Comparison of ENCODE assay signal across 24 cellular contexts in the genomic region with DNA sequence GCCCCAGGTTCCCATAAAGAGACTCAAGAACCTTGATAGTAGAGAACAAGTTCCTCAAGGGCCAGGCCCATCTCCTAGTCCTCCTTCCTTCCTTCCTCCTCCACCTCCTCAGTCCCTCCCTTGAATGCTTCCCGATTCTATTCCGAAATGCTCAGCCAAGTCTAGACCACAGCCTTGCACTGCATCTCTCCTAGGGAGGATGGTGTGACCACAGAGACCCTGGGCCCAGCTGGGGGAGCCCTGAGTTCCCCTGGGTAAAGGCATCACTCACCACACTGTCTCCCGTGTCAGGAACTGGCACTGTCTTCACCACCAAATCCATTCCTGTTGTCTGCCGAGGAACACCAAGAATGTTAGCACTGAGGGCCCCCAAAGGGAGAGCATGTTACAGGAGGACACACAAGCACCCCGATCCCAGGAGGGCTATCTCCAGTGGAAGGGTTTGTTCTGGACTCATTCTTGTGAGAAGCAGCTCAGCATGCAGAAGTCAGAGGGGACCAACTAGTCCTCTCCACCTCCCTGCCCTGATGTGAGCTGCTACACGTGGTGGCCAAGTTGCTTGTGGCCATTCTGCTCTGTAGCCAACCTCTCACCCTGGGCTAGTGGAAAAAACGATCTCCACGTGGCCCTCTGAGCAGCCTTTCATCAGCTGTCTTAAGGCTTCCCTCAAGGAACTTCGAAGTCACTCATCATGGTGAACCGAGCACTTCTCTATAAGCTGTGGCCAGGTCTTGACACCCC. TPM values are rescaled to one million over a fixed set of nuclear protein-coding genes. Genes with fewer than 3 reads are reported as not detected.
"Had no signal": no experiment of that assay in that cellular context is flagged by ENCODE, and none has a peak within 500 bp of the region (broad histone marks: within the 10 kb centered on the region; RNA-seq: fewer than 3 reads in every experiment).

No MANE protein-coding gene starts in this region.

- H3K27me3 ChIP-seq: adrenal gland, dorsolateral prefrontal cortex, foreskin keratinocyte, ovary, right lobe of liver, stomach, testis, upper lobe of left lung had no signal

- H3K9me3 ChIP-seq: adrenal gland, ovary, psoas muscle, right lobe of liver, stomach, testis, upper lobe of left lung had no signal

- H3K9me3 Mint-ChIP-seq: activated naive CD4-positive, alpha-beta T cell treated with anti-CD3 and anti-CD28 coated beads, Interleukin-2, amount 50 U/mL, for 24 hours; neural crest cell had no signal

- ATAC-seq: foreskin keratinocyte, left lobe of liver, psoas muscle, right lobe of liver had no signal

- H3K4me1 ChIP-seq: adrenal gland, psoas muscle, right lobe of liver, testis had no signal

- H3K4me3 ChIP-seq: adrenal gland, dorsolateral prefrontal cortex, ovary, psoas muscle, right lobe of liver, smooth muscle cell, stomach, testis, upper lobe of left lung had no signal

- H3K4me2 ChIP-seq: smooth muscle cell had no signal

- DNase-seq: activated CD4-positive, alpha-beta T cell treated with anti-CD3 and anti-CD28 coated beads, Interleukin-2, amount 50 U/mL, for 4 hours; activated T-cell treated with anti-CD3 and anti-CD28 coated beads for 4 hours; foreskin keratinocyte; glutamatergic neuron; hippocampal formation; ovary; psoas muscle; right lobe of liver; stimulated activated CD4-positive, alpha-beta T cell treated with anti-CD3 and anti-CD28 coated beads, Interleukin-4, amount 100 ng/mL, for 1 hour; stomach; SW 1271; testis; upper lobe of left lung; WERI-Rb-1 had no signal

- H3K4me3 Mint-ChIP-seq: activated naive CD4-positive, alpha-beta T cell treated with anti-CD3 and anti-CD28 coated beads, Interleukin-2, amount 50 U/mL, for 24 hours; neural crest cell had no signal

- H3K27ac ChIP-seq: adrenal gland, ovary, psoas muscle, right lobe of liver, stomach, testis, upper lobe of left lung, WERI-Rb-1 had no signal

- H3K27me3 Mint-ChIP-seq: activated naive CD4-positive, alpha-beta T cell treated with anti-CD3 and anti-CD28 coated beads, Interleukin-2, amount 50 U/mL, for 24 hours had no signal

- H3K36me3 ChIP-seq: adrenal gland, ovary, right lobe of liver, WERI-Rb-1 had no signal

- H3K27ac Mint-ChIP-seq: activated naive CD4-positive, alpha-beta T cell treated with anti-CD3 and anti-CD28 coated beads, Interleukin-2, amount 50 U/mL, for 24 hours had no signal

RNA-seq across cellular contexts. Expression of a gene that starts 49.6 kb away (rescaled TPM):
- total RNA-seq: epithelial cell of proximal tubule; fibroblast of lung; foreskin keratinocyte; lung microvascular endothelial cell; smooth muscle cell; stomach; T-helper 2 cell treated with Interferon-gamma antibody and Interleukin-4, amounts not matched to agents 100 ng/mL and 5 ng/mL, for 36 hours had no signal
